In the genomic region with DNA sequence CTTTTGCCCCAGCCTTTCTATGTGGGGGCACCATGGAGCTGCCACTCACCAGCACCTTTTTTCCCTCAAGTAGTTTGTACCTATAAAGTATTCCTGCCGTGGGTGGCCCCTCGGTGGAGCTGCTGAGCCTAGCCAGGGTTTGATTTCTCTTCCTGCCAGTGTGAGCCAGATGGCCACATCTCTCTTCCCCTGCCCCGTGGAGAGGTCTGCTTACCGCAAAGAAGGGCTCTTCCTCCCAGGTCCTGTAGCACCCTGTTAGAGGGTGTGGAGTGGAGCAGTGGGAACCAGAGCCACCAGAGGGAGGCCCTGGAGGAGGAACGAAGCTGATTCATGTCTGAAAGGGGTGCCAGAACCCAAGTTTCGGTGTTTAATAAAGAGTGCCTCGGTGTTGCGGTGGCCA, we compare ENCODE assay signal across 16 cellular contexts.
A peak's percentile ranks its signal among the peaks of the same experiment; 100 is the strongest.
DNase-seq lines count a peak whose midpoint lies in the region; ATAC-seq and TF ChIP-seq lines count a peak whose summit lies in the region.
"Had no signal": no experiment of that assay in that cellular context is flagged by ENCODE, and none has a peak within 500 bp of the region (broad histone marks: within the 10 kb centered on the region; RNA-seq: fewer than 3 reads in every experiment).

No MANE protein-coding gene starts in this region.

- intact Hi-C loops in left lung (cut with DNase I), result no loop called here

- H3K4me1 ChIP-seq in left lung (no peaks in the 10 kb centered on the region), suprapubic skin (no peaks in the 10 kb centered on the region)

- H3K36me3 ChIP-seq in left lung (peaks cover 0 to 71% of the 10 kb centered on the region in 2 donors), suprapubic skin (peaks cover 3% of the 10 kb centered on the region)

- TF ChIP-seq POLR2A in suprapubic skin (IDR thresholded peaks at IDR 0.05), result no peak

- 64% methylated on average over 8 of the region's 8 CpGs for WGBS in suprapubic skin

- H3K9me3 ChIP-seq in left lung (no peaks in the 10 kb centered on the region), suprapubic skin (no peaks in the 10 kb centered on the region)

- H3K27me3 ChIP-seq in left lung, result no peaks in the 10 kb centered on the region
- H3K27me3 ChIP-seq in suprapubic skin, result no peaks in the 10 kb centered on the region

- ATAC-seq in left lung (peak; percentile 9), HG02973 (IDR thresholded peaks at IDR 0.05; ENCODE audit: unreplicated experiment) (no peak)

- H3K4me3 ChIP-seq in left lung (no peak overlapping the region), suprapubic skin (no peak overlapping the region)
- H3K4me3 ChIP-seq: coronary artery had no signal

- no peak for TF ChIP-seq CTCF in left lung (IDR thresholded peaks at IDR 0.05)
- TF ChIP-seq CTCF in suprapubic skin (IDR thresholded peaks at IDR 0.05), result no peak

- H3K27ac ChIP-seq in left lung, result peak overlapping the region in 1 of 2 donors; percentile 58
- peak overlapping the region; percentile 40 for H3K27ac ChIP-seq in suprapubic skin

- peak; percentile 1 for DNase-seq in NCI-H69 (lab: John Stamatoyannopoulos, UW)
- DNase-seq in dermis blood vessel endothelial cell, result peak; percentile 67
- DNase-seq in left lung, result no peak
- DNase-seq in suprapubic skin (ENCODE audit: low spot score in 2 of 2), result no peak
- no peak for DNase-seq in NOMO-1 (lab: John Stamatoyannopoulos, UW; ENCODE audit: unreplicated experiment in 2 of 2)
- DNase-seq in activated effector memory CD4-positive, alpha-beta T cell treated with anti-CD3 and anti-CD28 coated beads, Interleukin-2, amount 50 U/mL, for 16 hours, result no peak
- DNase-seq: activated CD4-positive, alpha-beta memory T cell treated with anti-CD3 and anti-CD28 coated beads for 36 hours; activated naive CD4-positive, alpha-beta T cell treated with anti-CD3 and anti-CD28 coated beads, Interleukin-2, amount 10 ng/mL, durations not matched to agents 7 days and 5 days; CD8-positive, alpha-beta memory T cell; mammary epithelial cell; NCI-H2081; occipital lobe; stimulated activated naive B cell treated with anti-CD40 and anti-IgM and Interleukin-4, amounts not matched to agents 10 μg/mL and 1 μg/mL and 100 μg/mL, for 72 hours; T-helper 1 cell had no signal

- TF ChIP-seq EP300 in suprapubic skin (IDR thresholded peaks at IDR 0.05), result no peak

Comparison
In these comparisons a context has a peak if more than half of its experiments do, and no peak if none do; other contexts are left out.
1. DNase-seq: peak in NCI-H69 (single experiment) and dermis blood vessel endothelial cell (single experiment); none in left lung (0 of 2), suprapubic skin (0 of 2), NOMO-1 (0 of 2) and activated effector memory CD4-positive, alpha-beta T cell treated with anti-CD3 and anti-CD28 coated beads, Interleukin-2, amount 50 U/mL, for 16 hours (single experiment).